In genomic region chr9:130201974-130202373, GRCh38 we compare ENCODE assay signal across 1 cellular context.
TF ChIP-seq lines count a peak whose summit lies in the region.

No MANE protein-coding gene starts in this region.

TF ChIP-seq in WTC11, 78 proteins besides CTCF, POLR2A, EP300 and RAD21 (continued from another document):
- no peak for TF ChIP-seq PRDM15 (CRISPR knock-in tag; IDR thresholded peaks at IDR 0.05)
- TF ChIP-seq JAZF1 (CRISPR knock-in tag; IDR thresholded peaks at IDR 0.05) = no peak
- no peak for TF ChIP-seq MYBL2 (CRISPR knock-in tag; IDR thresholded peaks at IDR 0.05)
- TF ChIP-seq FOXP4 (CRISPR knock-in tag; IDR thresholded peaks at IDR 0.05) = no peak
- no peak for TF ChIP-seq ATF2 (CRISPR knock-in tag; IDR thresholded peaks at IDR 0.05; ENCODE audit: borderline replicate concordance, low read depth)
